8 cellular contexts compared by ENCODE assay signal in genomic region chr12:89019439-89020120, GRCh38.
DNase-seq lines count a peak whose midpoint lies in the region; ATAC-seq, FAIRE-seq and TF ChIP-seq lines count a peak whose summit lies in the region.

No MANE protein-coding gene starts in this region.

- no peaks in the 10 kb centered on the region for H3K27me3 ChIP-seq in bronchial epithelial cell (ENCODE audit: control insufficient read depth, insufficient read depth, low read length)

- FAIRE-seq in bronchial epithelial cell (lab: Jason Lieb, UNC), result peak; percentile 82

- peak overlapping the region; percentile 26 for H3K4me3 ChIP-seq in bronchial epithelial cell (ENCODE audit: low read depth, low read length)

- H3K27ac ChIP-seq in VCaP, result no peak overlapping the region

- ATAC-seq in GM19025 (IDR thresholded peaks at IDR 0.05; ENCODE audit: low read depth, unreplicated experiment) (peak; percentile 90), HG03175 (IDR thresholded peaks at IDR 0.05; ENCODE audit: unreplicated experiment) (peak; percentile 94)

- DNase-seq in AG20443 (ENCODE audit: low spot score) (peak; percentile 84), NCI-H2171 treated with DMSO at 0.1 percent for 48 hours (lab: John Stamatoyannopoulos, UW) (peak; percentile 63), bronchial epithelial cell (ENCODE audit: low read depth) (peak; percentile 91), islet precursor cell (peak; percentile 95)
- DNase-seq in stimulated activated CD4-positive, alpha-beta T cell treated with anti-CD3 and anti-CD28 coated beads, Interleukin-15, amount 100 ng/mL, for 24 hours, result peak; percentile 75

- H3K36me3 ChIP-seq in bronchial epithelial cell (ENCODE audit: control insufficient read depth, insufficient read depth, low read length), result no peaks in the 10 kb centered on the region

- TF ChIP-seq CTCF in VCaP (conservative IDR thresholded peaks at IDR 0.05), result peak; percentile 96
- TF ChIP-seq CTCF in bronchial epithelial cell (IDR thresholded peaks at IDR 0.05; ENCODE audit: insufficient read depth, low read length, severe bottlenecking), result peak; percentile 84
